In genomic region chr1:8204823-8205222, GRCh38 we compare ENCODE assay signal across 19 cellular contexts.
DNase-seq lines count a peak whose midpoint lies in the region; ATAC-seq and TF ChIP-seq lines count a peak whose summit lies in the region.
"Had no signal": no experiment of that assay in that cellular context is flagged by ENCODE, and none has a peak within 500 bp of the region (broad histone marks: within the 10 kb centered on the region; RNA-seq: fewer than 3 reads in every experiment).

No MANE protein-coding gene starts in this region.

- no peaks in the 10 kb centered on the region for H3K36me3 Mint-ChIP-seq in CD14-positive monocyte
- H3K36me3 Mint-ChIP-seq: naive B cell had no signal

- no peaks in the 10 kb centered on the region for H3K27me3 ChIP-seq in ascending aorta
- H3K27me3 ChIP-seq in gastrocnemius medialis = no peaks in the 10 kb centered on the region

- TF ChIP-seq CTCF in CD14-positive monocyte (IDR thresholded peaks at IDR 0.05) (no peak), ascending aorta (IDR thresholded peaks at IDR 0.05) (no peak), gastrocnemius medialis (IDR thresholded peaks at IDR 0.05 in 4 of 5, conservative IDR thresholded peaks at IDR 0.05 in 1 of 5) (no peak)

- no peak for TF ChIP-seq POLR2A in gastrocnemius medialis (IDR thresholded peaks at IDR 0.05)

- intact Hi-C loops in CD14-positive monocyte (cut with micrococcal nuclease) (no loop called here), ascending aorta (cut with DNase I) (loop anchor here (5.0 kb wide), 2 partner anchors 108 to 163 kb away; no protein-coding TSS in a partner anchor), gastrocnemius medialis (cut with DNase I; ENCODE audit: low total_unique reads) (loop anchor here (5.0 kb wide), 1 partner anchor 52 kb away; no protein-coding TSS in a partner anchor)

- H3K4me1 ChIP-seq in ascending aorta (peaks cover 11 to 43% of the 10 kb centered on the region in 2 donors), gastrocnemius medialis (peaks cover 10 to 16% of the 10 kb centered on the region in 2 donors)

- H3K4me3 ChIP-seq in ascending aorta (no peak overlapping the region), gastrocnemius medialis (no peak overlapping the region)

- H3K36me3 ChIP-seq in ascending aorta (no peaks in the 10 kb centered on the region), gastrocnemius medialis (no peaks in the 10 kb centered on the region)
- H3K36me3 ChIP-seq: WERI-Rb-1 had no signal

- peaks cover 38% of the 10 kb centered on the region for H3K4me1 Mint-ChIP-seq in CD14-positive monocyte

- in situ Hi-C loops in gastrocnemius medialis (cut with MboI; ENCODE audit: low sequenced_read_pairs in 4 of 4) = no loop called here

- peak overlapping the region; percentile 3 to 88 (median 72) for H3K27ac Mint-ChIP-seq in CD14-positive monocyte
- H3K27ac Mint-ChIP-seq: naive B cell had no signal

- H3K27me3 Mint-ChIP-seq in CD14-positive monocyte (ENCODE audit: low read depth in 3 of 3) = peaks cover 3 to 5% (median 4%) of the 10 kb centered on the region in 3 donors

- peak overlapping the region; percentile 97 to 99 for H3K27ac ChIP-seq in ascending aorta
- peak overlapping the region in 3 of 4 donors; percentile 2 to 74 (median 39) for H3K27ac ChIP-seq in gastrocnemius medialis
- H3K27ac ChIP-seq: WERI-Rb-1 had no signal

- DNase-seq in CD14-positive monocyte (ENCODE audit: low spot score) = no peak
- no peak for DNase-seq in ascending aorta (ENCODE audit: low spot score in 2 of 2)
- DNase-seq in islet precursor cell = peak; percentile 72
- no peak for DNase-seq in gastrocnemius medialis
- DNase-seq in NCI-H2171 (lab: John Stamatoyannopoulos, UW) = no peak
- DNase-seq in NCI-H1417 treated with DMSO at 0.1 percent for 48 hours (lab: John Stamatoyannopoulos, UW) = no peak
- no peak for DNase-seq in activated effector memory CD4-positive, alpha-beta T cell treated with Interleukin-2 at 50 U/mL for 16 hours
- DNase-seq in activated CD4-positive, CD25-positive, alpha-beta regulatory T cell (lab: John Stamatoyannopoulos, UW) = no peak
- DNase-seq: ACHN; activated CD8-positive, alpha-beta memory T cell treated with anti-CD3 and anti-CD28 coated beads for 24 hours; activated gamma-delta T cell; aorta; left colon; naive B cell; NCI-H2107; NCI-H748 treated with DMSO at 0.1 percent for 48 hours; retina; T-helper 1 cell; WERI-Rb-1 had no signal

- H3K9me3 Mint-ChIP-seq in CD14-positive monocyte = no peaks in the 10 kb centered on the region
- H3K9me3 Mint-ChIP-seq: naive B cell had no signal

- H3K4me3 Mint-ChIP-seq in CD14-positive monocyte = peak overlapping the region in 1 of 2 donors; percentile 44
- H3K4me3 Mint-ChIP-seq: naive B cell had no signal

- ATAC-seq in gastrocnemius medialis = no peak
- ATAC-seq: left colon had no signal

- H3K9me3 ChIP-seq in ascending aorta = no peaks in the 10 kb centered on the region
- no peaks in the 10 kb centered on the region for H3K9me3 ChIP-seq in gastrocnemius medialis

Comparison
In these comparisons a context has a peak if more than half of its experiments do, and no peak if none do; other contexts are left out.
1. intact Hi-C loops: an anchor here in ascending aorta (5.0 kb wide) and gastrocnemius medialis (5.0 kb wide); none called in CD14-positive monocyte.